Comparison of ENCODE assay signal across 1 cellular context in genomic region chr12:119008691-119009221, GRCh38.
TF ChIP-seq lines count a peak whose summit lies in the region.

No MANE protein-coding gene starts in this region.

TF ChIP-seq in WTC11, 78 proteins besides CTCF, POLR2A, EP300 and RAD21 (continued from another document):
- TF ChIP-seq ZSCAN18 (CRISPR knock-in tag; IDR thresholded peaks at IDR 0.05) (no peak), ZNF671 (CRISPR knock-in tag; IDR thresholded peaks at IDR 0.05) (no peak)
